8 cellular contexts compared by ENCODE assay signal in genomic region chr12:6944381-6945186, GRCh38. TPM values are rescaled to one million over a fixed set of nuclear protein-coding genes. Genes with fewer than 3 reads are reported as not detected.
DNase-seq lines count a peak whose midpoint lies in the region; ATAC-seq and TF ChIP-seq lines count a peak whose summit lies in the region.

No MANE protein-coding gene starts in this region.

- BruUV-seq in Caco-2 (replicated peaks; lab: Mats Ljungman, UMichigan): no TSS peak

- no peaks in the 10 kb centered on the region for H4K20me1 ChIP-seq in OCI-LY1 (ENCODE audit: insufficient read depth, low read length)

- H3K4me3 Mint-ChIP-seq in Caco-2 (ENCODE audit: unreplicated experiment): peak overlapping the region; percentile 88

- H3K9me3 ChIP-seq in Caco-2 (no peaks in the 10 kb centered on the region), OCI-LY1 (ENCODE audit: low read length) (no peaks in the 10 kb centered on the region), mononuclear cell (ENCODE audit: low read depth, low read length) (no peaks in the 10 kb centered on the region)

- no peak overlapping the region for H2AFZ ChIP-seq in OCI-LY1 (ENCODE audit: low read length)

- intact Hi-C loops in Caco-2 (cut with micrococcal nuclease; ENCODE audit: unreplicated experiment): loop anchor here (1.0 kb wide), 3 partner anchors 20 to 148 kb away; partner anchors contain the start of genes C1R, EMG1 and PHB2

- H3K79me2 ChIP-seq in OCI-LY1 (ENCODE audit: insufficient read depth, low read length): no peaks in the 10 kb centered on the region

- POLR2A ChIA-PET in Caco-2 (lab: Charles Lee): interaction anchor here (0.5 to 5.2 kb wide), 32 partner anchors 10 to 992 kb away, joined by 3 to 237 read pairs (median 9); partner anchors contain the start of genes ATN1, C1RL, CDCA3 and COPS7A

- H3K9me2 ChIP-seq in OCI-LY1 (ENCODE audit: low read depth, low read length): no peaks in the 10 kb centered on the region

- ATAC-seq in GM21390 (IDR thresholded peaks at IDR 0.05; ENCODE audit: unreplicated experiment): peak; percentile 32

- peak overlapping the region; percentile 91 for H3K4me2 ChIP-seq in OCI-LY1 (ENCODE audit: low read length)

- CTCF ChIA-PET in Caco-2 (lab: Charles Lee): interaction anchor here (0.6 to 6.0 kb wide), 19 partner anchors 10 to 974 kb away, joined by 3 to 241 read pairs (median 11); partner anchors contain the start of genes C1R, C1RL, LPCAT3 and SPSB2

- peak overlapping the region; percentile 79 for H3K9ac ChIP-seq in OCI-LY1 (ENCODE audit: low read length)

- H3K27ac Mint-ChIP-seq in Caco-2 (ENCODE audit: unreplicated experiment): peak overlapping the region; percentile 99

- H3K27ac ChIP-seq in OCI-LY1 (ENCODE audit: low read depth, low read length, poor library complexity, severe bottlenecking): peak overlapping the region; percentile 91

- peaks cover 40% of the 10 kb centered on the region for H3K4me1 Mint-ChIP-seq in Caco-2 (ENCODE audit: low read depth, unreplicated experiment)

- no peaks in the 10 kb centered on the region for H3F3A ChIP-seq in OCI-LY1 (ENCODE audit: insufficient read depth, low read length)

- H3K27me3 Mint-ChIP-seq in Caco-2 (ENCODE audit: insufficient read depth, unreplicated experiment): peaks cover 4% of the 10 kb centered on the region

- no peaks in the 10 kb centered on the region for H3K9me3 Mint-ChIP-seq in Caco-2 (ENCODE audit: unreplicated experiment)

- TF ChIP-seq CTCF in Caco-2 (IDR thresholded peaks at IDR 0.05; ENCODE audit: insufficient read depth in 1 of 2, low read depth in 1 of 2, low read length in 1 of 2, severe bottlenecking in 1 of 2, unreplicated experiment in 1 of 2): peak; percentile 93 to 96
- TF ChIP-seq CTCF in OCI-LY1 (IDR thresholded peaks at IDR 0.05; ENCODE audit: low read length): peak; percentile 97
- TF ChIP-seq CTCF in epithelial cell of esophagus (IDR thresholded peaks at IDR 0.05; ENCODE audit: insufficient read depth, low read depth, low read length, missing control alignments): peak; percentile 84

- H3K4me3 ChIP-seq in Caco-2 (ENCODE audit: low read depth, low read length): peak overlapping the region; percentile 59
- H3K4me3 ChIP-seq in OCI-LY1 (ENCODE audit: low read depth, low read length, poor library complexity, severe bottlenecking): peak overlapping the region; percentile 71
- peak overlapping the region; percentile 80 for H3K4me3 ChIP-seq in epithelial cell of esophagus (ENCODE audit: low read length)
- H3K4me3 ChIP-seq in mononuclear cell (ENCODE audit: low read length): peak overlapping the region; percentile 61

- peak; percentile 97 for DNase-seq in Caco-2
- DNase-seq in HuH-7.5 (ENCODE audit: low spot score): peak; percentile 86
- DNase-seq in activated T-cell treated with anti-CD3 and anti-CD28 coated beads for 4 hours: peak; percentile 74
- peak; percentile 93 for DNase-seq in epithelial cell of esophagus (ENCODE audit: low read depth)
- DNase-seq in stimulated activated CD8-positive, alpha-beta memory T cell treated with anti-CD3 and anti-CD28 coated beads, Interleukin-2, amount 100 ng/mL, for 48 hours (ENCODE audit: low read depth in 2 of 2): peak; percentile 74 to 84

- H3K4me1 ChIP-seq in Caco-2 (peaks cover 18% of the 10 kb centered on the region), OCI-LY1 (ENCODE audit: insufficient read depth, low read length, severe bottlenecking) (peaks cover 39% of the 10 kb centered on the region), mononuclear cell (ENCODE audit: insufficient read depth, low read length) (peaks cover 69% of the 10 kb centered on the region)

- H3K36me3 Mint-ChIP-seq in Caco-2 (ENCODE audit: insufficient read depth, unreplicated experiment): peaks cover 76% of the 10 kb centered on the region

- H3K36me3 ChIP-seq in Caco-2 (ENCODE audit: control insufficient read depth, insufficient read depth, low read length) (no peaks in the 10 kb centered on the region), OCI-LY1 (ENCODE audit: insufficient read depth, low read length) (no peaks in the 10 kb centered on the region)

- no peaks in the 10 kb centered on the region for H3K27me3 ChIP-seq in Caco-2 (replicated peaks; ENCODE audit: control insufficient read depth, insufficient read depth, low read length)
- no peaks in the 10 kb centered on the region for H3K27me3 ChIP-seq in OCI-LY1 (ENCODE audit: insufficient read depth, low read length)
- H3K27me3 ChIP-seq in mononuclear cell (ENCODE audit: insufficient read depth, low read length): no peaks in the 10 kb centered on the region

RNA-seq across cellular contexts. Expression of gene C12orf57, which starts 0.8 kb away (rescaled TPM):
- 111 TPM in 2 replicates for total RNA-seq in Caco-2 (2022)
- total RNA-seq in mononuclear cell: 274 TPM

RNA-seq across cellular contexts. Expression of gene RNU7-1, which starts 1.0 kb away (rescaled TPM):
- total RNA-seq in Caco-2 (2022) (not detected in 2 replicates), mononuclear cell (not detected)

RNA-seq across cellular contexts. Expression of gene PTPN6, which starts 6.6 kb away (rescaled TPM):
- total RNA-seq in Caco-2 (2022): 43.9 and 54.8 TPM in 2 replicates
- 99.9 TPM for total RNA-seq in mononuclear cell

RNA-seq across cellular contexts. Expression of gene ATN1, which starts 16.8 kb away (rescaled TPM):
- 126 TPM in 2 replicates for total RNA-seq in Caco-2 (2022)
- 4.6 TPM for total RNA-seq in mononuclear cell

RNA-seq across cellular contexts. Expression of gene PHB2, which starts 25.9 kb away (rescaled TPM):
- total RNA-seq in Caco-2 (2022): 411 and 479 TPM in 2 replicates
- 131 TPM for total RNA-seq in mononuclear cell

Comparison
In these comparisons a context has a peak if more than half of its experiments do, and no peak if none do; other contexts are left out.
1. Peak in every context shown above with its lines: DNase-seq, ATAC-seq, H3K4me3 ChIP-seq and H3K27ac ChIP-seq.